In genomic region chr11:44785856-44786606, GRCh38 we compare ENCODE assay signal across 8 cellular contexts. TPM values are rescaled to one million over a fixed set of nuclear protein-coding genes. Genes with fewer than 3 reads are reported as not detected.
DNase-seq lines count a peak whose midpoint lies in the region; TF ChIP-seq lines count a peak whose summit lies in the region.
"Had no signal": no experiment of that assay in that cellular context is flagged by ENCODE, and none has a peak within 500 bp of the region (broad histone marks: within the 10 kb centered on the region; RNA-seq: fewer than 3 reads in every experiment).

No MANE protein-coding gene starts in this region.

- no peak for DNase-seq in GM12865 (ENCODE audit: low read depth)
- DNase-seq in HuH-7.5 (ENCODE audit: low spot score) = peak; percentile 15
- DNase-seq in stomach = no peak
- DNase-seq in activated naive CD4-positive, alpha-beta T cell treated with Interleukin-2 at 50 U/mL for 16 hours = no peak
- DNase-seq in activated CD4-positive, alpha-beta T cell treated with anti-CD3 and anti-CD28 coated beads for 1 hour = no peak
- DNase-seq: gastrocnemius medialis had no signal

- no peaks in the 10 kb centered on the region for H3K36me3 Mint-ChIP-seq in brain
- no peaks in the 10 kb centered on the region for H3K36me3 Mint-ChIP-seq in nephron (ENCODE audit: low read depth)

- H3K4me1 ChIP-seq in stomach = peaks cover 0 to 47% (median 10%) of the 10 kb centered on the region in 4 donors

- H3K4me3 ChIP-seq in GM12865 (ENCODE audit: low read depth, low read length) = no peak overlapping the region
- no peak overlapping the region for H3K4me3 ChIP-seq in stomach
- H3K4me3 ChIP-seq: gastrocnemius medialis had no signal

- peak overlapping the region in 4 of 5 experiments; percentile 74 to 95 (median 88) for H3K27ac Mint-ChIP-seq in brain
- peak overlapping the region; percentile 81 to 96 (median 85) for H3K27ac Mint-ChIP-seq in nephron

- H3K27me3 Mint-ChIP-seq in brain (peaks cover 3% of the 10 kb centered on the region), nephron (ENCODE audit: low read depth) (peaks cover 15% of the 10 kb centered on the region)

- no peak overlapping the region for H3K27ac ChIP-seq in stomach
- H3K27ac ChIP-seq: gastrocnemius medialis had no signal

- peak; percentile 21 for TF ChIP-seq CTCF in GM12865 (IDR thresholded peaks at IDR 0.05; ENCODE audit: insufficient read depth, low read depth, low read length, missing control alignments)
- peak in 1 of 2 experiments; percentile 29 for TF ChIP-seq CTCF in brain (conservative IDR thresholded peaks at IDR 0.05)
- TF ChIP-seq CTCF in nephron (IDR thresholded peaks at IDR 0.05; ENCODE audit: unreplicated experiment in 3 of 3) = peak in 1 of 3 experiments; percentile 18
- TF ChIP-seq CTCF in stomach (IDR thresholded peaks at IDR 0.05) = no peak

- H3K4me1 Mint-ChIP-seq in brain (peaks cover 91% of the 10 kb centered on the region), nephron (peaks cover 63% of the 10 kb centered on the region)

- intact Hi-C loops in stomach (cut with DNase I; ENCODE audit: low total_unique reads) = no loop called here

- H3K9me3 Mint-ChIP-seq in brain (no peaks in the 10 kb centered on the region), nephron (no peaks in the 10 kb centered on the region)

- no peaks in the 10 kb centered on the region for H3K36me3 ChIP-seq in stomach
- H3K36me3 ChIP-seq: gastrocnemius medialis had no signal

- no peak for TF ChIP-seq POLR2A in stomach (IDR thresholded peaks at IDR 0.05)

- TF ChIP-seq EP300 in stomach (IDR thresholded peaks at IDR 0.05) = no peak

- no peaks in the 10 kb centered on the region for H3K9me3 ChIP-seq in stomach
- H3K9me3 ChIP-seq: gastrocnemius medialis had no signal

- H3K4me3 Mint-ChIP-seq in brain (peak overlapping the region in 3 of 5 experiments; percentile 20 to 41 (median 39)), nephron (no peak overlapping the region)

- H3K27me3 ChIP-seq in stomach = peaks cover 0 to 9% (median 0%) of the 10 kb centered on the region in 3 donors
- H3K27me3 ChIP-seq: gastrocnemius medialis had no signal

- 56 to 64% (median 59%) methylated on average over 7 of the region's 7 CpGs for WGBS in stomach, 5 donors

RNA-seq across cellular contexts. Expression of gene TSPAN18, which starts 59.3 kb away (rescaled TPM):
- 3.3 TPM for polyA plus RNA-seq in brain (ENCODE audit: insufficient read depth, low read depth, low replicate concordance)
- total RNA-seq in stomach = 10 to 100 TPM in 4 of 5 donors, 1 to 10 TPM in 1; 9.1 to 60.3 (median 25.9) TPM
- 1 to 10 TPM; 2.1 to 6.6 (median 2.3) TPM for polyA plus RNA-seq in stomach

Comparison
In these comparisons a context has a peak if more than half of its experiments do, and no peak if none do; other contexts are left out.
1. H3K4me3 Mint-ChIP-seq: peak in brain (3 of 5); none in nephron (0 of 3).